Comparison of ENCODE assay signal across 21 cellular contexts in genomic region chr22:26324150-26324549, GRCh38.
"Had no signal": no experiment of that assay in that cellular context is flagged by ENCODE, and none has a peak within 500 bp of the region (broad histone marks: within the 10 kb centered on the region; RNA-seq: fewer than 3 reads in every experiment).

No MANE protein-coding gene starts in this region.

- H3K27ac ChIP-seq: colonic mucosa, epithelial cell of prostate, esophagus squamous epithelium, gastrocnemius medialis, heart right ventricle, left lung, lower lobe of right lung had no signal

- DNase-seq: colonic mucosa; cortex of kidney; effector CD8-positive, alpha-beta T cell; effector memory CD8-positive, alpha-beta T cell; erythroblast; esophagus squamous epithelium; foreskin fibroblast; foreskin melanocyte; gastrocnemius medialis; glutamatergic neuron; head of caudate nucleus; heart right ventricle; hippocampal formation; left cardiac atrium; left lung; left ventricle myocardium superior; lower lobe of right lung; mesenchymal stem cell; mucosa of descending colon had no signal

- H3K4me1 ChIP-seq: colonic mucosa, esophagus squamous epithelium, left lung, lower lobe of right lung had no signal

- H3K27me3 ChIP-seq: colonic mucosa, gastrocnemius medialis had no signal

- H3K9me3 ChIP-seq: colonic mucosa, esophagus squamous epithelium, gastrocnemius medialis, heart right ventricle, left lung, lower lobe of right lung, mucosa of descending colon had no signal

- H3K36me3 ChIP-seq: colonic mucosa, esophagus squamous epithelium, gastrocnemius medialis, heart right ventricle, left lung, lower lobe of right lung had no signal

- ATAC-seq: effector memory CD8-positive, alpha-beta T cell; esophagus mucosa; gastrocnemius medialis; heart right ventricle; left cardiac atrium; left lung; left ventricle myocardium superior; lower lobe of right lung; mucosa of descending colon had no signal

- H3K4me3 ChIP-seq: colonic mucosa, esophagus squamous epithelium, gastrocnemius medialis, heart right ventricle, left lung, lower lobe of right lung, mucosa of descending colon had no signal
